ENCODE assay signal across 8 cellular contexts in genomic region chr6:166950892-166951669, GRCh38. TPM values are rescaled to one million over a fixed set of nuclear protein-coding genes. Genes with fewer than 3 reads are reported as not detected.
DNase-seq lines count a peak whose midpoint lies in the region; ATAC-seq, FAIRE-seq and TF ChIP-seq lines count a peak whose summit lies in the region.
"Not testable (repeated sequence)": the region's sequence is repeated elsewhere in the genome, so short reads cannot be mapped to it uniquely, and the experiment has no call there.

No MANE protein-coding gene starts in this region.

- FAIRE-seq in small intestine (lab: Jason Lieb, UNC): not testable (repeated sequence)

- H3K4me1 ChIP-seq in small intestine (ENCODE audit: control insufficient read depth in 2 of 2, insufficient read depth in 1 of 2, low read depth in 1 of 2, low read length in 1 of 2): not testable (repeated sequence)

- DNase-seq in AML-193 (lab: John Stamatoyannopoulos, UW) (peak; percentile 35 to 47), NCI-H2081 (lab: John Stamatoyannopoulos, UW) (peak; percentile 11 to 43), UCSD-AML1 (lab: John Stamatoyannopoulos, UW; ENCODE audit: unreplicated experiment) (peak; percentile 69), astrocyte of the cerebellum (ENCODE audit: low read depth) (peak; percentile 18), hypothalamus (lab: John Stamatoyannopoulos, UW) (peak in 32 of 51 donors; percentile 15 to 79 (median 56)), small intestine (peak; percentile 66)

- ATAC-seq in GM18909 (IDR thresholded peaks at IDR 0.05; ENCODE audit: poor library complexity, unreplicated experiment) (peak; percentile 93), HG03045 (IDR thresholded peaks at IDR 0.05; ENCODE audit: unreplicated experiment) (peak; percentile 93)

- H3K9me3 ChIP-seq in small intestine (ENCODE audit: control insufficient read depth, low read depth): not testable (repeated sequence)

- H3K27ac ChIP-seq in small intestine (ENCODE audit: low read depth in 1 of 2, low read length in 1 of 2): peak overlapping the region; percentile 80 to 85

- not testable (repeated sequence) for H3K4me3 ChIP-seq in astrocyte of the cerebellum (ENCODE audit: low read depth, low read length)
- peak overlapping the region in 1 of 2 donors; percentile 31 for H3K4me3 ChIP-seq in small intestine (ENCODE audit: low read depth in 1 of 2, low read length in 2 of 2)

- TF ChIP-seq CTCF in astrocyte of the cerebellum (IDR thresholded peaks at IDR 0.05; ENCODE audit: low read depth, low read length, missing control alignments): peak; percentile 69

- in situ Hi-C loops in astrocyte of the cerebellum (cut with HindIII; ENCODE audit: low sequenced_read_pairs): not testable (repeated sequence)

- not testable (repeated sequence) for H3K27me3 ChIP-seq in small intestine (ENCODE audit: control insufficient read depth in 2 of 2, insufficient read depth in 2 of 2, low read length in 2 of 2)

- 47 to 65% (median 57%) methylated on average over 17 of the region's 17 CpGs for WGBS in small intestine, 3 donors

- not testable (repeated sequence) for H3K36me3 ChIP-seq in small intestine (ENCODE audit: control insufficient read depth in 2 of 2, insufficient read depth in 2 of 2, low read length in 2 of 2)

RNA-seq across cellular contexts. Expression of gene RNASET2, which starts 5.3 kb away (rescaled TPM):
- polyA plus RNA-seq in small intestine: 10 to 100 TPM; 25.7 to 41.9 (median 41.3) TPM

RNA-seq across cellular contexts. Expression of gene CEP43, which starts 48.1 kb away (rescaled TPM):
- polyA plus RNA-seq in small intestine: 10 to 100 TPM in 2 of 3 donors, 1 to 10 TPM in 1; 8.4 to 23.5 (median 13.2) TPM

Comparison
In these comparisons a context has a peak if more than half of its experiments do, and no peak if none do; other contexts are left out.
1. DNase-seq: peak in every context shown above with its lines; median percentile 69 in UCSD-AML1; 66 in small intestine; 56 in hypothalamus; 41 in AML-193; 27 in NCI-H2081; 18 in astrocyte of the cerebellum.